Comparison of ENCODE assay signal across 9 cellular contexts in genomic region chr22:37186997-37187522, GRCh38. TPM values are rescaled to one million over a fixed set of nuclear protein-coding genes. Genes with fewer than 3 reads are reported as not detected.
A peak's percentile ranks its signal among the peaks of the same experiment; 100 is the strongest.
DNase-seq lines count a peak whose midpoint lies in the region; ATAC-seq and TF ChIP-seq lines count a peak whose summit lies in the region.
"Had no signal": no experiment of that assay in that cellular context is flagged by ENCODE, and none has a peak within 500 bp of the region (broad histone marks: within the 10 kb centered on the region; RNA-seq: fewer than 3 reads in every experiment).

No MANE protein-coding gene starts in this region.

- H3K36me3 Mint-ChIP-seq in activated T-helper 17 cell treated with anti-CD3 and anti-CD28 coated beads, Interleukin-2, amount 50 U/mL, for 72 hours (ENCODE audit: low read depth) = no peaks in the 10 kb centered on the region

- peaks cover 14% of the 10 kb centered on the region for H3K4me1 Mint-ChIP-seq in activated T-helper 17 cell treated with anti-CD3 and anti-CD28 coated beads, Interleukin-2, amount 50 U/mL, for 72 hours

- H3K27me3 ChIP-seq in H7 (ENCODE audit: control insufficient read depth, insufficient read depth, low read length) (no peaks in the 10 kb centered on the region), right cardiac atrium (ENCODE audit: control insufficient read depth, insufficient read depth) (no peaks in the 10 kb centered on the region), skeletal muscle satellite cell (ENCODE audit: control insufficient read depth, insufficient read depth, low read length) (no peaks in the 10 kb centered on the region), testis (no peaks in the 10 kb centered on the region)

- no peaks in the 10 kb centered on the region for H3K9me3 Mint-ChIP-seq in activated T-helper 17 cell treated with anti-CD3 and anti-CD28 coated beads, Interleukin-2, amount 50 U/mL, for 72 hours

- no peaks in the 10 kb centered on the region for H3K27me3 Mint-ChIP-seq in activated T-helper 17 cell treated with anti-CD3 and anti-CD28 coated beads, Interleukin-2, amount 50 U/mL, for 72 hours

- TF ChIP-seq POLR2A in testis (IDR thresholded peaks at IDR 0.05) = no peak

- peak overlapping the region; percentile 74 for H3K27ac Mint-ChIP-seq in activated T-helper 17 cell treated with anti-CD3 and anti-CD28 coated beads, Interleukin-2, amount 50 U/mL, for 72 hours

- no peak for TF ChIP-seq CTCF in testis (IDR thresholded peaks at IDR 0.05)

- no peak overlapping the region for H3K4me3 Mint-ChIP-seq in activated T-helper 17 cell treated with anti-CD3 and anti-CD28 coated beads, Interleukin-2, amount 50 U/mL, for 72 hours

- 47% methylated on average over 4 of the region's 4 CpGs for WGBS in right cardiac atrium
- WGBS in testis, 2 donors = 63 to 80% methylated on average over 4 of the region's 4 CpGs

- no peaks in the 10 kb centered on the region for H3K9me3 ChIP-seq in right cardiac atrium (ENCODE audit: control insufficient read depth, low read length)
- no peaks in the 10 kb centered on the region for H3K9me3 ChIP-seq in skeletal muscle satellite cell (replicated peaks; ENCODE audit: low read length)
- no peaks in the 10 kb centered on the region for H3K9me3 ChIP-seq in testis

- H3K36me3 ChIP-seq in H7 (replicated peaks; ENCODE audit: control insufficient read depth, insufficient read depth, low read length) (no peaks in the 10 kb centered on the region), skeletal muscle satellite cell (ENCODE audit: insufficient read depth, low read length) (no peaks in the 10 kb centered on the region), testis (ENCODE audit: low read depth, missing control alignments) (no peaks in the 10 kb centered on the region)

- H3K9ac ChIP-seq in skeletal muscle satellite cell (ENCODE audit: low read depth, low read length) = peak overlapping the region; percentile 82

- H3K4me1 ChIP-seq in right cardiac atrium (ENCODE audit: control insufficient read depth, insufficient read depth, low read length) (peaks cover 9% of the 10 kb centered on the region), skeletal muscle satellite cell (ENCODE audit: control insufficient read depth, insufficient read depth, low read length) (peaks cover 18% of the 10 kb centered on the region), testis (peaks cover 17% of the 10 kb centered on the region)

- H3K4me2 ChIP-seq in skeletal muscle satellite cell (ENCODE audit: low read length) = peak overlapping the region; percentile 85

- intact Hi-C loops in right cardiac atrium (cut with DNase I) = no loop called here
- intact Hi-C loops in testis (cut with DNase I; ENCODE audit: low total_unique reads) = no loop called here

- H3K4me3 ChIP-seq in H7 (ENCODE audit: insufficient read depth, low read depth, low read length) = peak overlapping the region; percentile 56
- peak overlapping the region; percentile 25 for H3K4me3 ChIP-seq in right cardiac atrium (ENCODE audit: low read length)
- H3K4me3 ChIP-seq in skeletal muscle satellite cell (ENCODE audit: low read length) = peak overlapping the region; percentile 66
- no peak overlapping the region for H3K4me3 ChIP-seq in testis

- no peak for ATAC-seq in activated T-helper 17 cell treated with anti-CD3 and anti-CD28 coated beads, Interleukin-2, amount 50 U/mL, for 72 hours (replicated peaks)
- peak in 1 of 2 donors; percentile 61 for ATAC-seq in right cardiac atrium

- H3K27ac ChIP-seq in right cardiac atrium (ENCODE audit: low read length) (peak overlapping the region; percentile 76), testis (peak overlapping the region in 1 of 2 donors; percentile 68)
- H3K27ac ChIP-seq: HL-60 had no signal

- no peak for DNase-seq in H7
- peak in 2 of 3 donors; percentile 18 to 50 for DNase-seq in right cardiac atrium
- DNase-seq in medulla oblongata (ENCODE audit: extremely low spot score) = no peak
- DNase-seq in HuH-7.5 (ENCODE audit: low spot score) = no peak
- no peak for DNase-seq in testis
- DNase-seq in NK-92 (lab: John Stamatoyannopoulos, UW; ENCODE audit: unreplicated experiment) = no peak

RNA-seq across cellular contexts. Expression of gene C1QTNF6, which starts 1.0 kb away (rescaled TPM):
- 4.9 and 5.4 TPM in 2 replicates for total RNA-seq in H7 (2014; rRNA removed; shearing (Covaris generic))
- total RNA-seq in activated T-helper 17 cell treated with anti-CD3 and anti-CD28 coated beads, Interleukin-2, amount 50 U/mL, for 72 hours = 10 to 100 TPM in 1 of 2 donors, 1 to 10 TPM in 1; 5.0 to 16.3 TPM
- total RNA-seq in right cardiac atrium (1 to 10 TPM; 2.8 to 3.3 (median 2.8) TPM), testis (10 to 100 TPM; 12.6 to 14.8 TPM)
- polyA plus RNA-seq in right cardiac atrium (2.0 TPM), testis (ENCODE audit: insufficient read depth, low read depth, low replicate concordance) (15.0 TPM)
- 1.5 and 2.2 TPM in 2 replicates for total RNA-seq in skeletal muscle satellite cell (2012; rRNA removed)

RNA-seq across cellular contexts. Expression of gene SSTR3, which starts 25.2 kb away (rescaled TPM):
- 0.21 TPM in 1 of 2 replicates, not detected in the other for total RNA-seq in H7 (2014; rRNA removed; shearing (Covaris generic))
- total RNA-seq in activated T-helper 17 cell treated with anti-CD3 and anti-CD28 coated beads, Interleukin-2, amount 50 U/mL, for 72 hours = 10 to 100 TPM in 1 of 2 donors, 1 to 10 TPM in 1; 2.6 to 16.2 TPM
- total RNA-seq in right cardiac atrium (not detected), testis (10 to 100 TPM; 40.1 to 54.4 TPM)
- polyA plus RNA-seq in right cardiac atrium (not detected), testis (ENCODE audit: insufficient read depth, low read depth, low replicate concordance) (26.8 TPM)
- total RNA-seq in skeletal muscle satellite cell (2012; rRNA removed) = under 0.01 TPM in 1 of 2 replicates, not detected in the other

RNA-seq across cellular contexts. Expression of gene IL2RB, which starts 37.3 kb away (rescaled TPM):
- total RNA-seq in H7 (2014; rRNA removed; shearing (Covaris generic)) = 0.21 and 0.41 TPM in 2 replicates
- 100 to 1,000 TPM; 425 to 498 TPM for total RNA-seq in activated T-helper 17 cell treated with anti-CD3 and anti-CD28 coated beads, Interleukin-2, amount 50 U/mL, for 72 hours
- total RNA-seq in right cardiac atrium (under 1 TPM; 0.63 to 0.97 (median 0.72) TPM), testis (1 to 10 TPM in 1 of 2 donors, under 1 TPM in 1; 0.74 to 1.5 TPM)
- polyA plus RNA-seq in right cardiac atrium (0.32 TPM), testis (ENCODE audit: insufficient read depth, low read depth, low replicate concordance) (2.9 TPM)
- total RNA-seq in skeletal muscle satellite cell (2012; rRNA removed) = not detected in 2 replicates

RNA-seq across cellular contexts. Expression of gene RAC2, which starts 57.0 kb away (rescaled TPM):
- 9.4 and 9.6 TPM in 2 replicates for total RNA-seq in H7 (2014; rRNA removed; shearing (Covaris generic))
- total RNA-seq in activated T-helper 17 cell treated with anti-CD3 and anti-CD28 coated beads, Interleukin-2, amount 50 U/mL, for 72 hours = 1,000 to 10,000 TPM in 1 of 2 donors, 100 to 1,000 TPM in 1; 674 to 1,069 TPM
- 1 to 10 TPM; 3.6 to 8.6 (median 5.7) TPM for total RNA-seq in right cardiac atrium
- polyA plus RNA-seq in right cardiac atrium = 1.8 TPM
- 27.7 and 36.8 TPM in 2 replicates for total RNA-seq in skeletal muscle satellite cell (2012; rRNA removed)
- 10 to 100 TPM in 1 of 2 donors, 1 to 10 TPM in 1; 1.2 to 10.7 TPM for total RNA-seq in testis
- polyA plus RNA-seq in testis (ENCODE audit: insufficient read depth, low read depth, low replicate concordance) = 15.5 TPM

Comparison
In these comparisons a context has a peak if more than half of its experiments do, and no peak if none do; other contexts are left out.
1. DNase-seq: peak in right cardiac atrium (2 of 3); none in H7 (single experiment), medulla oblongata (single experiment), HuH-7.5 (single experiment), testis (single experiment) and NK-92 (single experiment).
2. H3K4me3 ChIP-seq: peak in H7 (single experiment), right cardiac atrium (single experiment) and skeletal muscle satellite cell (single experiment); none in testis (0 of 2).
3. RNA of gene IL2RB, which starts 37.3 kb away (total RNA-seq): 425 to 498 TPM in activated T-helper 17 cell treated with anti-CD3 and anti-CD28 coated beads, Interleukin-2, amount 50 U/mL, for 72 hours; 0.74 to 1.5 TPM in testis, 0.63 to 0.97 TPM in right cardiac atrium and 0.21 to 0.41 TPM in H7; every median in the first group is over 100 times any median in the second.